In genomic region chr16:516321-516720, GRCh38 we compare ENCODE assay signal across 3 cellular contexts. TPM values are rescaled to one million over a fixed set of nuclear protein-coding genes. Genes with fewer than 3 reads are reported as not detected.
"Had no signal": no experiment of that assay in that cellular context is flagged by ENCODE, and none has a peak within 500 bp of the region (broad histone marks: within the 10 kb centered on the region; RNA-seq: fewer than 3 reads in every experiment).

No MANE protein-coding gene starts in this region.

RNA-seq across cellular contexts. Expression of gene PRR35, which starts 43.9 kb away (rescaled TPM):
- total RNA-seq: HT-29, IMR-90 had no signal
- polyA plus RNA-seq: IgD-negative memory B cell, IMR-90 had no signal
